Comparison of ENCODE assay signal across 3 cellular contexts in the genomic region with DNA sequence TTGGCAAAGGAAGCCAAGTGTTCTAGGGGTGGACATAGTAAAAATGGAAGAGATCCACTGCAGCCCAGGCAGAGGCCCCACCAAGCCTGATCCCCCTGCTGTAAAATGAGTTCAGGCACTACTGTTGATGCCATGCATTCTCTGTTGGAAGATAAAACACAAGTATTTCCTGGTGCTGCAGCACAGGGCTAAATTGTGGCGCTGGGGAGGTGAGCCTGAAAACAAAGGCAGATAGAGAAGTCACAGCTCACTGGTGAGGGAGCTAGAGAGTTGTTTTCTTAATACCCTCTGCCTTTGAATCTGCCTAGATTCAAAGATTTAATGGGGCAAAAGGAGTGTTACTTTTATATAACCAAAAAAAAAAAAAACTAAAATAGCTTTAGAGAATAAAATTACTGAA.
TF ChIP-seq lines count a peak whose summit lies in the region.

No MANE protein-coding gene starts in this region.

TF ChIP-seq in H1, 55 proteins besides CTCF, POLR2A, EP300 and RAD21:
- TF ChIP-seq CEBPB (IDR thresholded peaks at IDR 0.05; ENCODE audit: low read depth, low read length) (no peak), NANOG (IDR thresholded peaks at IDR 0.05; ENCODE audit: insufficient read depth, low read depth, low read length, poor library complexity, severe bottlenecking) (no peak), BCL11A (IDR thresholded peaks at IDR 0.05; ENCODE audit: low read depth in 2 of 2, low read length in 2 of 2) (no peak), TEAD4 (IDR thresholded peaks at IDR 0.05; ENCODE audit: low read depth, low read length) (no peak), POLR2AphosphoS5 (IDR thresholded peaks at IDR 0.05; ENCODE audit: low read depth, low read length) (no peak), RXRA (IDR thresholded peaks at IDR 0.05; ENCODE audit: insufficient read depth, low read depth, low read length) (no peak)
- TF ChIP-seq, protein P1, sequence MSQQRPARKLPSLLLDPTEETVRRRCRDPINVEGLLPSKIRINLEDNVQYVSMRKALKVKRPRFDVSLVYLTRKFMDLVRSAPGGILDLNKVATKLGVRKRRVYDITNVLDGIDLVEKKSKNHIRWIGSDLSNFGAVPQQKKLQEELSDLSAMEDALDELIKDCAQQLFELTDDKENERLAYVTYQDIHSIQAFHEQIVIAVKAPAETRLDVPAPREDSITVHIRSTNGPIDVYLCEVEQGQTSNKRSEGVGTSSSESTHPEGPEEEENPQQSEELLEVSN (IDR thresholded peaks at IDR 0.05) = no peak

TF ChIP-seq in HepG2, 621 proteins besides CTCF, POLR2A, EP300 and RAD21:
- TF ChIP-seq SIX1 (CRISPR knock-in tag; IDR thresholded peaks at IDR 0.05; ENCODE audit: borderline replicate concordance) (no peak), ZSCAN9 (CRISPR knock-in tag; IDR thresholded peaks at IDR 0.05; ENCODE audit: borderline replicate concordance) (no peak), NONO (IDR thresholded peaks at IDR 0.05) (no peak), NONO (CRISPR knock-in tag; conservative IDR thresholded peaks at IDR 0.05) (no peak), NFKBIZ (CRISPR knock-in tag; IDR thresholded peaks at IDR 0.05) (no peak), HOXA9 (CRISPR knock-in tag; IDR thresholded peaks at IDR 0.05; ENCODE audit: borderline replicate concordance) (no peak), ZNF777 (CRISPR knock-in tag; IDR thresholded peaks at IDR 0.05) (no peak)
- TF ChIP-seq, protein P2, sequence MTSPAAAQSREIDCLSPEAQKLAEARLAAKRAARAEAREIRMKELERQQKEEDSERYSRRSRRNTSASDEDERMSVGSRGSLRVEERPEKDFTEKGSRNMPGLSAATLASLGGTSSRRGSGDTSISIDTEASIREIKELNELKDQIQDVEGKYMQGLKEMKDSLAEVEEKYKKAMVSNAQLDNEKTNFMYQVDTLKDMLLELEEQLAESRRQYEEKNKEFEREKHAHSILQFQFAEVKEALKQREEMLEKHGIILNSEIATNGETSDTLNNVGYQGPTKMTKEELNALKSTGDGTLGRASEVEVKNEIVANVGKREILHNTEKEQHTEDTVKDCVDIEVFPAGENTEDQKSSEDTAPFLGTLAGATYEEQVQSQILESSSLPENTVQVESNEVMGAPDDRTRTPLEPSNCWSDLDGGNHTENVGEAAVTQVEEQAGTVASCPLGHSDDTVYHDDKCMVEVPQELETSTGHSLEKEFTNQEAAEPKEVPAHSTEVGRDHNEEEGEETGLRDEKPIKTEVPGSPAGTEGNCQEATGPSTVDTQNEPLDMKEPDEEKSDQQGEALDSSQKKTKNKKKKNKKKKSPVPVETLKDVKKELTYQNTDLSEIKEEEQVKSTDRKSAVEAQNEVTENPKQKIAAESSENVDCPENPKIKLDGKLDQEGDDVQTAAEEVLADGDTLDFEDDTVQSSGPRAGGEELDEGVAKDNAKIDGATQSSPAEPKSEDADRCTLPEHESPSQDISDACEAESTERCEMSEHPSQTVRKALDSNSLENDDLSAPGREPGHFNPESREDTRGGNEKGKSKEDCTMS (CRISPR knock-in tag; conservative IDR thresholded peaks at IDR 0.05) = no peak

TF ChIP-seq in GM12891, 5 proteins besides CTCF, POLR2A, EP300 and RAD21:
- no peak for TF ChIP-seq POLR2AphosphoS5 (IDR thresholded peaks at IDR 0.05; ENCODE audit: low read depth, low read length)
